Comparison of ENCODE assay signal across 1 cellular context in the genomic region with DNA sequence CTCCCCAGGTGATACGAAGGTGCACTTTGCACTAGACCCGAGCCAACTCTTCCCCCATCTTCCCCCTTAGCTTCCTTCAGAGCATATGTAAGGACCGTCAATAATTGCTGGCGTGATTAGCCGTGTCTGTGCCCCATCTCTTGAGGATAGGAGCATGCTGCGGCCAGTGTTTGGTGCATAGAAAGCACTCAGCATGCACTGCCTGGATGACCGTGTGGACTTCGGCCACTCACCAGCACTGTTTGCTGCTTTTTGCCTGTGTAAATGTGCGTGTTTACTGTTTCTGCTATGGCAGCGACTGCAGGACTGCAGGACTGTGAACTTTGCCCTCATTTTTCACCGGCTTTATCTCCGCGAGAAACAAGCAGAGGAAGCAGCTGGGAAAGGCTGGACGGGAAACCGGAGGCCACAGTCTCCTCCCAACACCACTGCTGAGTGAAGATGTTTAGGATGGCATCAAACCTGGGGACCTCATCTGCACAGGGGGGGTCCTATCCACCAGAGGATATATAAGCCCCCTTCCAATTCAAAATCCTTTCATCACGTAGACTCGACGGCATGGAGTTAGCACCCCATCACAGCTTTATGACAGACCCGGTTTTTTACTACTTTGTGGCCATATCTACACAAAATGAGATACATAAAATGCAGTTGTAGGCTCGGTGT.
A peak's percentile ranks its signal among the peaks of the same experiment; 100 is the strongest.
TF ChIP-seq lines count a peak whose summit lies in the region.

No MANE protein-coding gene starts in this region.

TF ChIP-seq in HepG2, 621 proteins besides CTCF, POLR2A, EP300 and RAD21 (continued from another document):
- TF ChIP-seq AKAP8 (CRISPR knock-in tag; IDR thresholded peaks at IDR 0.05) (peak; percentile 97), ZNF484 (CRISPR knock-in tag; IDR thresholded peaks at IDR 0.05; ENCODE audit: borderline replicate concordance, low read depth) (no peak), ZNF460 (CRISPR knock-in tag; IDR thresholded peaks at IDR 0.05; ENCODE audit: borderline replicate concordance) (no peak), PLRG1 (conservative IDR thresholded peaks at IDR 0.05) (no peak), XRCC5 (optimal IDR thresholded peaks at IDR 0.05; ENCODE audit: low read length) (peak; percentile 94), HNRNPH1 (optimal IDR thresholded peaks at IDR 0.05; ENCODE audit: low read depth, low read length) (no peak), PCBP2 (optimal IDR thresholded peaks at IDR 0.05; ENCODE audit: low read depth, low read length, poor library complexity, severe bottlenecking) (no peak), KMT2B (CRISPR knock-in tag; IDR thresholded peaks at IDR 0.05) (peak; percentile 89), PPARG (CRISPR knock-in tag; conservative IDR thresholded peaks at IDR 0.05) (peak; percentile 99), ARHGAP35 (CRISPR knock-in tag; IDR thresholded peaks at IDR 0.05; ENCODE audit: borderline replicate concordance) (peak; percentile 97), REPIN1 (CRISPR knock-in tag; IDR thresholded peaks at IDR 0.05; ENCODE audit: borderline replicate concordance, low read depth) (peak; percentile 98), ATM (IDR thresholded peaks at IDR 0.05; ENCODE audit: borderline replicate concordance) (no peak), CC2D1A (CRISPR knock-in tag; IDR thresholded peaks at IDR 0.05) (no peak), ZNF724P (CRISPR knock-in tag; IDR thresholded peaks at IDR 0.05; ENCODE audit: borderline replicate concordance) (peak; percentile 96; the same call in 1 of the 2 replicates), ZFP82 (CRISPR knock-in tag; IDR thresholded peaks at IDR 0.05; ENCODE audit: borderline replicate concordance) (no peak), ESRRA (CRISPR knock-in tag; IDR thresholded peaks at IDR 0.05; ENCODE audit: low read depth) (peak; percentile 98), ZC3H4 (CRISPR knock-in tag; IDR thresholded peaks at IDR 0.05; ENCODE audit: borderline replicate concordance) (no peak; the same call in 1 of the 2 replicates), ZNF772 (CRISPR knock-in tag; IDR thresholded peaks at IDR 0.05) (peak; percentile 99), NR2F2 (IDR thresholded peaks at IDR 0.05; ENCODE audit: borderline replicate concordance, low read depth) (no peak), CENPT (CRISPR knock-in tag; IDR thresholded peaks at IDR 0.05; ENCODE audit: low read depth) (peak; percentile 78; the same call in 1 of the 2 replicates), ZNF382 (CRISPR knock-in tag; IDR thresholded peaks at IDR 0.05; ENCODE audit: borderline replicate concordance) (no peak), RORA (CRISPR knock-in tag; IDR thresholded peaks at IDR 0.05) (no peak; the same call in 1 of the 2 replicates), ZFP36 (IDR thresholded peaks at IDR 0.05; ENCODE audit: borderline replicate concordance, low read depth, low read length, partially characterized antibody) (no peak), SETDB1 (CRISPR knock-in tag; IDR thresholded peaks at IDR 0.05; ENCODE audit: borderline replicate concordance) (no peak), ZNF282 (IDR thresholded peaks at IDR 0.05; ENCODE audit: partially characterized antibody) (no peak), CENPX (CRISPR knock-in tag; IDR thresholded peaks at IDR 0.05) (no peak), SAP130 (CRISPR knock-in tag; IDR thresholded peaks at IDR 0.05; ENCODE audit: low read depth) (peak; percentile 98), RELA (CRISPR knock-in tag; IDR thresholded peaks at IDR 0.05) (peak; percentile 81), TGIF2 (CRISPR knock-in tag; IDR thresholded peaks at IDR 0.05) (peak; percentile 96), NCOR1 (IDR thresholded peaks at IDR 0.05; ENCODE audit: borderline replicate concordance, low read length) (peak; percentile 97; the same call in 1 of the 2 replicates), RFX3 (CRISPR knock-in tag; IDR thresholded peaks at IDR 0.05) (peak; percentile 78), ZNF263 (CRISPR knock-in tag; IDR thresholded peaks at IDR 0.05) (peak; percentile 80), SIN3B (IDR thresholded peaks at IDR 0.05; ENCODE audit: low read length) (no peak; the same call in 1 of the 2 replicates)
- TF ChIP-seq, protein P1, sequence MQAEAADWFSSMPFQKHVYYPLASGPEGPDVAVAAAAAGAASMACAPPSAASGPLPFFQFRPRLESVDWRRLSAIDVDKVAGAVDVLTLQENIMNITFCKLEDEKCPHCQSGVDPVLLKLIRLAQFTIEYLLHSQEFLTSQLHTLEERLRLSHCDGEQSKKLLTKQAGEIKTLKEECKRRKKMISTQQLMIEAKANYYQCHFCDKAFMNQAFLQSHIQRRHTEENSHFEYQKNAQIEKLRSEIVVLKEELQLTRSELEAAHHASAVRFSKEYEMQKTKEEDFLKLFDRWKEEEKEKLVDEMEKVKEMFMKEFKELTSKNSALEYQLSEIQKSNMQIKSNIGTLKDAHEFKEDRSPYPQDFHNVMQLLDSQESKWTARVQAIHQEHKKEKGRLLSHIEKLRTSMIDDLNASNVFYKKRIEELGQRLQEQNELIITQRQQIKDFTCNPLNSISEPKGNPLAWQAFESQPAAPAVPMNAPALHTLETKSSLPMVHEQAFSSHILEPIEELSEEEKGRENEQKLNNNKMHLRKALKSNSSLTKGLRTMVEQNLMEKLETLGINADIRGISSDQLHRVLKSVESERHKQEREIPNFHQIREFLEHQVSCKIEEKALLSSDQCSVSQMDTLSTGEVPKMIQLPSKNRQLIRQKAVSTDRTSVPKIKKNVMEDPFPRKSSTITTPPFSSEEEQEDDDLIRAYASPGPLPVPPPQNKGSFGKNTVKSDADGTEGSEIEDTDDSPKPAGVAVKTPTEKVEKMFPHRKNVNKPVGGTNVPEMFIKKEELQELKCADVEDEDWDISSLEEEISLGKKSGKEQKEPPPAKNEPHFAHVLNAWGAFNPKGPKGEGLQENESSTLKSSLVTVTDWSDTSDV (CRISPR knock-in tag; IDR thresholded peaks at IDR 0.05) = no peak
- TF ChIP-seq, protein P2, sequence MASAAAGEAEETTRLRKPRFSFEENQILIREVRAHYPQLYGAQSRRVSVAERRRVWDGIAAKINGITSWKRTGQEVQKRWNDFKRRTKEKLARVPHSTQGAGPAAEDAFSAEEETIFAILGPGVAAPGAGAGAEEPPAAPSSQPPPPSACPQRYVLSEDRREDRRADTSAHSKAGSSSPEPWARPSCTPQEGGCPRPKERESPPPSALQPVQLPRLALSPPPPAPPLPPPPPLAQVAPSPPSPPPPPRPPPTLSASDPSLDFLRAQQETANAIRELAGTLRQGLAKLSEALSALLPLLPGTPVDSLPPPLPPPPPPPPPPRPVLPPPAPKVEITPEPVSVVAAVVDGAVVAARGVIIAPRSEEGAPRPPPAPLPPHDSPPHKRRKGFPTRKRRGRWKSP (CRISPR knock-in tag; IDR thresholded peaks at IDR 0.05) = peak; percentile 98
- TF ChIP-seq, protein P3, sequence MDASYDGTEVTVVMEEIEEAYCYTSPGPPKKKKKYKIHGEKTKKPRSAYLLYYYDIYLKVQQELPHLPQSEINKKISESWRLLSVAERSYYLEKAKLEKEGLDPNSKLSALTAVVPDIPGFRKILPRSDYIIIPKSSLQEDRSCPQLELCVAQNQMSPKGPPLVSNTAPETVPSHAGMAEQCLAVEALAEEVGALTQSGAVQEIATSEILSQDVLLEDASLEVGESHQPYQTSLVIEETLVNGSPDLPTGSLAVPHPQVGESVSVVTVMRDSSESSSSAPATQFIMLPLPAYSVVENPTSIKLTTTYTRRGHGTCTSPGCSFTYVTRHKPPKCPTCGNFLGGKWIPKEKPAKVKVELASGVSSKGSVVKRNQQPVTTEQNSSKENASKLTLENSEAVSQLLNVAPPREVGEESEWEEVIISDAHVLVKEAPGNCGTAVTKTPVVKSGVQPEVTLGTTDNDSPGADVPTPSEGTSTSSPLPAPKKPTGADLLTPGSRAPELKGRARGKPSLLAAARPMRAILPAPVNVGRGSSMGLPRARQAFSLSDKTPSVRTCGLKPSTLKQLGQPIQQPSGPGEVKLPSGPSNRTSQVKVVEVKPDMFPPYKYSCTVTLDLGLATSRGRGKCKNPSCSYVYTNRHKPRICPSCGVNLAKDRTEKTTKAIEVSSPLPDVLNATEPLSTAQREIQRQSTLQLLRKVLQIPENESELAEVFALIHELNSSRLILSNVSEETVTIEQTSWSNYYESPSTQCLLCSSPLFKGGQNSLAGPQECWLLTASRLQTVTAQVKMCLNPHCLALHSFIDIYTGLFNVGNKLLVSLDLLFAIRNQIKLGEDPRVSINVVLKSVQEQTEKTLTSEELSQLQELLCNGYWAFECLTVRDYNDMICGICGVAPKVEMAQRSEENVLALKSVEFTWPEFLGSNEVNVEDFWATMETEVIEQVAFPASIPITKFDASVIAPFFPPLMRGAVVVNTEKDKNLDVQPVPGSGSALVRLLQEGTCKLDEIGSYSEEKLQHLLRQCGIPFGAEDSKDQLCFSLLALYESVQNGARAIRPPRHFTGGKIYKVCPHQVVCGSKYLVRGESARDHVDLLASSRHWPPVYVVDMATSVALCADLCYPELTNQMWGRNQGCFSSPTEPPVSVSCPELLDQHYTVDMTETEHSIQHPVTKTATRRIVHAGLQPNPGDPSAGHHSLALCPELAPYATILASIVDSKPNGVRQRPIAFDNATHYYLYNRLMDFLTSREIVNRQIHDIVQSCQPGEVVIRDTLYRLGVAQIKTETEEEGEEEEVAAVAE (CRISPR knock-in tag; IDR thresholded peaks at IDR 0.05; ENCODE audit: borderline replicate concordance) = peak; percentile 90
- TF ChIP-seq, protein P4, sequence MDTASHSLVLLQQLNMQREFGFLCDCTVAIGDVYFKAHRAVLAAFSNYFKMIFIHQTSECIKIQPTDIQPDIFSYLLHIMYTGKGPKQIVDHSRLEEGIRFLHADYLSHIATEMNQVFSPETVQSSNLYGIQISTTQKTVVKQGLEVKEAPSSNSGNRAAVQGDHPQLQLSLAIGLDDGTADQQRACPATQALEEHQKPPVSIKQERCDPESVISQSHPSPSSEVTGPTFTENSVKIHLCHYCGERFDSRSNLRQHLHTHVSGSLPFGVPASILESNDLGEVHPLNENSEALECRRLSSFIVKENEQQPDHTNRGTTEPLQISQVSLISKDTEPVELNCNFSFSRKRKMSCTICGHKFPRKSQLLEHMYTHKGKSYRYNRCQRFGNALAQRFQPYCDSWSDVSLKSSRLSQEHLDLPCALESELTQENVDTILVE (CRISPR knock-in tag; IDR thresholded peaks at IDR 0.05) = peak; percentile 96
- TF ChIP-seq, protein P5, sequence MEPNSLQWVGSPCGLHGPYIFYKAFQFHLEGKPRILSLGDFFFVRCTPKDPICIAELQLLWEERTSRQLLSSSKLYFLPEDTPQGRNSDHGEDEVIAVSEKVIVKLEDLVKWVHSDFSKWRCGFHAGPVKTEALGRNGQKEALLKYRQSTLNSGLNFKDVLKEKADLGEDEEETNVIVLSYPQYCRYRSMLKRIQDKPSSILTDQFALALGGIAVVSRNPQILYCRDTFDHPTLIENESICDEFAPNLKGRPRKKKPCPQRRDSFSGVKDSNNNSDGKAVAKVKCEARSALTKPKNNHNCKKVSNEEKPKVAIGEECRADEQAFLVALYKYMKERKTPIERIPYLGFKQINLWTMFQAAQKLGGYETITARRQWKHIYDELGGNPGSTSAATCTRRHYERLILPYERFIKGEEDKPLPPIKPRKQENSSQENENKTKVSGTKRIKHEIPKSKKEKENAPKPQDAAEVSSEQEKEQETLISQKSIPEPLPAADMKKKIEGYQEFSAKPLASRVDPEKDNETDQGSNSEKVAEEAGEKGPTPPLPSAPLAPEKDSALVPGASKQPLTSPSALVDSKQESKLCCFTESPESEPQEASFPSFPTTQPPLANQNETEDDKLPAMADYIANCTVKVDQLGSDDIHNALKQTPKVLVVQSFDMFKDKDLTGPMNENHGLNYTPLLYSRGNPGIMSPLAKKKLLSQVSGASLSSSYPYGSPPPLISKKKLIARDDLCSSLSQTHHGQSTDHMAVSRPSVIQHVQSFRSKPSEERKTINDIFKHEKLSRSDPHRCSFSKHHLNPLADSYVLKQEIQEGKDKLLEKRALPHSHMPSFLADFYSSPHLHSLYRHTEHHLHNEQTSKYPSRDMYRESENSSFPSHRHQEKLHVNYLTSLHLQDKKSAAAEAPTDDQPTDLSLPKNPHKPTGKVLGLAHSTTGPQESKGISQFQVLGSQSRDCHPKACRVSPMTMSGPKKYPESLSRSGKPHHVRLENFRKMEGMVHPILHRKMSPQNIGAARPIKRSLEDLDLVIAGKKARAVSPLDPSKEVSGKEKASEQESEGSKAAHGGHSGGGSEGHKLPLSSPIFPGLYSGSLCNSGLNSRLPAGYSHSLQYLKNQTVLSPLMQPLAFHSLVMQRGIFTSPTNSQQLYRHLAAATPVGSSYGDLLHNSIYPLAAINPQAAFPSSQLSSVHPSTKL (CRISPR knock-in tag; IDR thresholded peaks at IDR 0.05) = peak; percentile 100
